In genomic region chr14:103654619-103655018, GRCh38 we compare ENCODE assay signal across 28 cellular contexts. TPM values are rescaled to one million over a fixed set of nuclear protein-coding genes. Genes with fewer than 3 reads are reported as not detected.
A peak's percentile ranks its signal among the peaks of the same experiment; 100 is the strongest.
DNase-seq lines count a peak whose midpoint lies in the region; ATAC-seq, FAIRE-seq and TF ChIP-seq lines count a peak whose summit lies in the region.
"Had no signal": no experiment of that assay in that cellular context is flagged by ENCODE, and none has a peak within 500 bp of the region (broad histone marks: within the 10 kb centered on the region; RNA-seq: fewer than 3 reads in every experiment).

No MANE protein-coding gene starts in this region.

- H2BK120ac ChIP-seq in mesenchymal stem cell (ENCODE audit: low read depth, low read length), result no peak overlapping the region

- H3K9me3 ChIP-seq in CD4-positive, alpha-beta T cell (ENCODE audit: control insufficient read depth, low read length), result no peaks in the 10 kb centered on the region
- H3K9me3 ChIP-seq in GM23248 (ENCODE audit: low read depth) (no peaks in the 10 kb centered on the region), mesenchymal stem cell (ENCODE audit: control insufficient read depth, low read length) (no peaks in the 10 kb centered on the region)
- H3K9me3 ChIP-seq: body of pancreas had no signal

- no peak overlapping the region for H3K18ac ChIP-seq in mesenchymal stem cell (ENCODE audit: low read depth in 1 of 2, low read length in 2 of 2)

- H2AK5ac ChIP-seq in mesenchymal stem cell (ENCODE audit: low read length, severe bottlenecking), result no peak overlapping the region

- H3K9me2 ChIP-seq in GM23248 (ENCODE audit: insufficient read depth), result no peaks in the 10 kb centered on the region

- no peak overlapping the region for H2BK12ac ChIP-seq in mesenchymal stem cell (ENCODE audit: low read length in 2 of 2)

- no peak overlapping the region for H3K14ac ChIP-seq in mesenchymal stem cell (ENCODE audit: low read length in 2 of 2)

- H4K20me1 ChIP-seq in GM23248 (ENCODE audit: insufficient read depth), result peaks cover 25% of the 10 kb centered on the region; the same call in 1 of the 2 replicates

- no peak overlapping the region for H2AFZ ChIP-seq in GM23248
- H2AFZ ChIP-seq in mesenchymal stem cell (ENCODE audit: low read depth, low read length), result no peak overlapping the region

- peaks cover 13% of the 10 kb centered on the region for H3K79me1 ChIP-seq in mesenchymal stem cell (replicated peaks; ENCODE audit: low read length, poor library complexity, severe bottlenecking)

- H2BK5ac ChIP-seq in mesenchymal stem cell (ENCODE audit: low read depth, low read length, poor library complexity, severe bottlenecking), result no peak overlapping the region

- POLR2A ChIA-PET in CD4-positive, alpha-beta T cell (lab: Charles Lee), result no interaction called here

- H3K36me3 ChIP-seq in GM23248 (ENCODE audit: low read depth) (peaks cover 46% of the 10 kb centered on the region), mesenchymal stem cell (ENCODE audit: control insufficient read depth in 1 of 2, insufficient read depth in 2 of 2, low read depth in 1 of 2, low read length in 2 of 2) (peaks cover 37 to 50% of the 10 kb centered on the region in 2 experiments)

- DNase-seq in CD4-positive, alpha-beta T cell, result no peak
- no peak for DNase-seq in GM23248
- no peak for DNase-seq in dorsolateral prefrontal cortex
- no peak for DNase-seq in mesenchymal stem cell
- DNase-seq in dermis blood vessel endothelial cell, result no peak
- DNase-seq in putamen (ENCODE audit: low spot score), result no peak
- no peak for DNase-seq in DMS114 treated with DMSO at 0.1 percent for 48 hours (lab: John Stamatoyannopoulos, UW; ENCODE audit: unreplicated experiment)
- DNase-seq in GM12891 (ENCODE audit: insufficient read length, low spot score), result no peak
- DNase-seq: activated CD4-positive, alpha-beta T cell treated with anti-CD3 and anti-CD28 coated beads for 1 hour; activated naive CD4-positive, alpha-beta T cell treated with Interleukin-2 at 50 U/mL for 16 hours; activated T-cell treated with anti-CD3 and anti-CD28 coated beads, Interleukin-2, amount 50 U/mL, for 48 hours; body of pancreas; DMS79; effector memory CD4-positive, alpha-beta T cell; HCEC 1CT; head of caudate nucleus; islet precursor cell; Kasumi-1; left ventricle myocardium superior; naive thymus-derived CD4-positive, alpha-beta T cell; NCI-H1436 treated with DMSO at 0.1 percent for 48 hours; NCI-H2081 treated with DMSO at 0.1 percent for 48 hours; NCI-H226; nucleus accumbens; SHP77; stimulated activated CD4-positive, alpha-beta T cell treated with anti-CD3 and anti-CD28 coated beads, Interleukin-4, amount 100 ng/mL, for 24 hours had no signal

- no peaks in the 10 kb centered on the region for H3K27me3 Mint-ChIP-seq in CD4-positive, alpha-beta T cell
- H3K27me3 Mint-ChIP-seq: naive thymus-derived CD4-positive, alpha-beta T cell had no signal

- H3K4me1 Mint-ChIP-seq in CD4-positive, alpha-beta T cell (ENCODE audit: low read depth), result peaks cover 20% of the 10 kb centered on the region

- no peak for ATAC-seq in CD4-positive, alpha-beta T cell (ENCODE audit: poor library complexity)
- ATAC-seq: body of pancreas; naive thymus-derived CD4-positive, alpha-beta T cell; Panc1 had no signal

- peak overlapping the region; percentile 31 for H3K27ac Mint-ChIP-seq in CD4-positive, alpha-beta T cell

- peaks cover 98% of the 10 kb centered on the region for H3K79me2 ChIP-seq in GM23248 (ENCODE audit: insufficient read depth)

- peaks cover 59% of the 10 kb centered on the region for H3K36me3 Mint-ChIP-seq in CD4-positive, alpha-beta T cell (ENCODE audit: low read depth)

- CTCF ChIA-PET in CD4-positive, alpha-beta T cell (lab: Charles Lee), result no interaction called here

- no peak overlapping the region for H4K91ac ChIP-seq in mesenchymal stem cell (ENCODE audit: low read length)

- H4K8ac ChIP-seq in mesenchymal stem cell (ENCODE audit: low read length), result no peak overlapping the region

- H3K4me1 ChIP-seq in GM23248 (ENCODE audit: insufficient read depth) (peaks cover 60% of the 10 kb centered on the region), mesenchymal stem cell (ENCODE audit: control insufficient read depth, insufficient read depth, low read depth, low read length) (peaks cover 15% of the 10 kb centered on the region)

- H3K9ac ChIP-seq in GM23248 (peak overlapping the region; percentile 40; the same call in 1 of the 2 replicates), mesenchymal stem cell (ENCODE audit: low read length) (peak overlapping the region; percentile 1)

- TF ChIP-seq POLR2A in GM12891 (IDR thresholded peaks at IDR 0.05; ENCODE audit: low read depth, low read length), result no peak

- in situ Hi-C loops in GM23248 (cut with MboI), result no loop called here

- TF ChIP-seq CTCF in CD4-positive, alpha-beta T cell (IDR thresholded peaks at IDR 0.05), result no peak
- no peak for TF ChIP-seq CTCF in dorsolateral prefrontal cortex (IDR thresholded peaks at IDR 0.05 in 54 of 56, conservative IDR thresholded peaks at IDR 0.05 in 2 of 56; ENCODE audit: low read depth in 1 of 56, partially characterized antibody in 56 of 56)

- H3K27ac ChIP-seq in CD4-positive, alpha-beta T cell (ENCODE audit: low read depth, low read length), result no peak overlapping the region
- H3K27ac ChIP-seq in GM23248, result peak overlapping the region; percentile 88
- H3K27ac ChIP-seq in dorsolateral prefrontal cortex, result peak overlapping the region in 43 of 59 donors; percentile 23 to 88 (median 70)
- H3K27ac ChIP-seq in mesenchymal stem cell (ENCODE audit: low read length, poor library complexity, severe bottlenecking), result no peak overlapping the region

- H3K4ac ChIP-seq in mesenchymal stem cell (ENCODE audit: low read depth in 1 of 2, low read length in 2 of 2), result no peak overlapping the region

- H3K4me3 ChIP-seq in GM23248 (no peak overlapping the region), dorsolateral prefrontal cortex (no peak overlapping the region), mesenchymal stem cell (ENCODE audit: insufficient read depth in 1 of 2, low read depth in 1 of 2, low read length in 2 of 2) (no peak overlapping the region)
- H3K4me3 ChIP-seq: body of pancreas had no signal

- H3K9me3 Mint-ChIP-seq in CD4-positive, alpha-beta T cell, result no peaks in the 10 kb centered on the region
- H3K9me3 Mint-ChIP-seq: naive thymus-derived CD4-positive, alpha-beta T cell had no signal

- H2BK15ac ChIP-seq in mesenchymal stem cell (ENCODE audit: low read depth, poor library complexity, severe bottlenecking), result no peak overlapping the region

- FAIRE-seq in GM12891 (lab: Jason Lieb, UNC), result no peak
- FAIRE-seq: G401.6 had no signal

- 59 to 66% methylated on average over 6 of the region's 6 CpGs for WGBS in GM23248 (ENCODE audit: low coverage in 1 of 2, low lambda C conversion rate in 2 of 2, missing lambda C conversion rate in 2 of 2), 2 experiments
- WGBS in mesenchymal stem cell, result 92% methylated on average over 6 of the region's 6 CpGs

- H3K4me2 ChIP-seq in GM23248 (ENCODE audit: unreplicated experiment) (peak overlapping the region; percentile 43), mesenchymal stem cell (ENCODE audit: low read length, poor library complexity, severe bottlenecking) (no peak overlapping the region)

- no peak overlapping the region for H3K23ac ChIP-seq in mesenchymal stem cell (ENCODE audit: low read length in 2 of 2)

- H3K27me3 ChIP-seq in CD4-positive, alpha-beta T cell (ENCODE audit: control insufficient read depth, insufficient read depth, low read length), result no peaks in the 10 kb centered on the region
- H3K27me3 ChIP-seq in GM23248 (replicated peaks; ENCODE audit: insufficient read depth) (no peaks in the 10 kb centered on the region), dorsolateral prefrontal cortex (no peaks in the 10 kb centered on the region), mesenchymal stem cell (ENCODE audit: control insufficient read depth in 1 of 2, insufficient read depth in 1 of 2, low read length in 2 of 2) (no peaks in the 10 kb centered on the region)
- H3K27me3 ChIP-seq: body of pancreas had no signal

- no peak overlapping the region for H3K4me3 Mint-ChIP-seq in CD4-positive, alpha-beta T cell
- H3K4me3 Mint-ChIP-seq: naive thymus-derived CD4-positive, alpha-beta T cell had no signal

- intact Hi-C loops in CD4-positive, alpha-beta T cell (cut with DNase I, micrococcal nuclease), result no loop called here
- intact Hi-C loops in dorsolateral prefrontal cortex (cut with DNase I), result no loop called here

- H3F3A ChIP-seq in GM23248 (ENCODE audit: insufficient read depth), result peaks cover 60% of the 10 kb centered on the region

TF ChIP-seq in GM12891, 5 proteins besides CTCF, POLR2A, EP300 and RAD21:
- TF ChIP-seq POLR2AphosphoS5 (IDR thresholded peaks at IDR 0.05; ENCODE audit: low read depth, low read length), result no peak
- no peak for TF ChIP-seq SPI1 (IDR thresholded peaks at IDR 0.05; ENCODE audit: low read depth, low read length)
- no peak for TF ChIP-seq PAX5 (IDR thresholded peaks at IDR 0.05; ENCODE audit: insufficient read depth, low read length, severe bottlenecking)
- no peak for TF ChIP-seq POU2F2 (IDR thresholded peaks at IDR 0.05; ENCODE audit: low read depth, low read length)
- TF ChIP-seq TAF1 (IDR thresholded peaks at IDR 0.05; ENCODE audit: low read depth, low read length), result no peak

RNA-seq across cellular contexts. Expression of gene KLC1, which starts 25.6 kb away (rescaled TPM):
- 100 to 1,000 TPM; 111 to 119 TPM for total RNA-seq in CD4-positive, alpha-beta T cell
- 339 and 410 TPM in 2 replicates for total RNA-seq in GM23248 (2014; rRNA removed; shearing (Covaris generic))
- polyA plus RNA-seq in GM23248 (2016; fragmentation: Nextera tagmentation; extraction: Ambion mirVana), result 177 and 184 TPM in 2 replicates
- total RNA-seq in dorsolateral prefrontal cortex (100 to 1,000 TPM; 362 to 692 (median 542) TPM), dermis blood vessel endothelial cell (205 and 277 TPM in 2 replicates)
- 83.2 TPM for polyA plus RNA-seq in mesenchymal stem cell (2013, experiment 1 of 2)
- polyA plus RNA-seq in mesenchymal stem cell (2013, experiment 2 of 2), result 80.5 TPM
- 49.3 TPM for polyA plus RNA-seq in GM12891 (2012; ENCODE audit: low read depth, missing spikeins)

Comparison
In these comparisons a context has a peak if more than half of its experiments do, and no peak if none do; other contexts are left out.
1. H3K27ac ChIP-seq: peak in GM23248 (single experiment) and dorsolateral prefrontal cortex (43 of 59); none in CD4-positive, alpha-beta T cell (single experiment) and mesenchymal stem cell (single experiment).